In the genomic region with DNA sequence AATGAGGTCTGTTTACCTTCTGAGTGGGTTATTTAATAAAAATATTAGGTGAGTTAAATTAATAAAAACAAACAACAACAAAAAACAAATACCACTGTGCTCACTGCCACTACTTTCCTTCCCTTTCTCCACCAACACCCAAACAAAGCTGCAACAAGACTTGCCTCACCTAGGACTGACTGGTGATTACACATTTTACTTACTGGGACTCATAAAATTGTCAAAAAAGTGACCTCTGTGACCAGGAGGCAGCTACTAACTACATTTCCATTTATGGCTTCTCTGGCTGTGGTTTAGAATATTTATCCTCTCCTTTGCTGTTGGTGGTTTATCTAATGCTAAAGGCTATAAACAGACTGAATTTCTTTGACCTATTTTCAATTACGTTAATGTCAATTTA, we compare ENCODE assay signal across 1 cellular context.
TF ChIP-seq lines count a peak whose summit lies in the region.

No MANE protein-coding gene starts in this region.

TF ChIP-seq in endothelial cell of umbilical vein, 7 proteins besides CTCF, POLR2A, EP300 and RAD21 (continued from another document):
- TF ChIP-seq, protein P1, sequence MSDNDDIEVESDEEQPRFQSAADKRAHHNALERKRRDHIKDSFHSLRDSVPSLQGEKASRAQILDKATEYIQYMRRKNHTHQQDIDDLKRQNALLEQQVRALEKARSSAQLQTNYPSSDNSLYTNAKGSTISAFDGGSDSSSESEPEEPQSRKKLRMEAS (IDR thresholded peaks at IDR 0.05; ENCODE audit: insufficient read depth, insufficient read length) = no peak
- TF ChIP-seq EZH2 (IDR thresholded peaks at IDR 0.05; ENCODE audit: borderline replicate concordance, low read depth, low read length, severe bottlenecking) = no peak
- TF ChIP-seq FOS (IDR thresholded peaks at IDR 0.05; ENCODE audit: borderline replicate concordance, insufficient read depth, low read length) = no peak
- no peak for TF ChIP-seq MYC (IDR thresholded peaks at IDR 0.05; ENCODE audit: low read depth, low read length)
- TF ChIP-seq GATA2 (IDR thresholded peaks at IDR 0.05; ENCODE audit: insufficient read depth, insufficient read length, low read depth, low read length) = no peak
- no peak for TF ChIP-seq POLR2AphosphoS5 (IDR thresholded peaks at IDR 0.05; ENCODE audit: insufficient read depth, low read depth, low read length)
TF ChIP-seq in endothelial cell of umbilical vein: peak in this region for 0.
